8 cellular contexts compared by ENCODE assay signal in the genomic region with DNA sequence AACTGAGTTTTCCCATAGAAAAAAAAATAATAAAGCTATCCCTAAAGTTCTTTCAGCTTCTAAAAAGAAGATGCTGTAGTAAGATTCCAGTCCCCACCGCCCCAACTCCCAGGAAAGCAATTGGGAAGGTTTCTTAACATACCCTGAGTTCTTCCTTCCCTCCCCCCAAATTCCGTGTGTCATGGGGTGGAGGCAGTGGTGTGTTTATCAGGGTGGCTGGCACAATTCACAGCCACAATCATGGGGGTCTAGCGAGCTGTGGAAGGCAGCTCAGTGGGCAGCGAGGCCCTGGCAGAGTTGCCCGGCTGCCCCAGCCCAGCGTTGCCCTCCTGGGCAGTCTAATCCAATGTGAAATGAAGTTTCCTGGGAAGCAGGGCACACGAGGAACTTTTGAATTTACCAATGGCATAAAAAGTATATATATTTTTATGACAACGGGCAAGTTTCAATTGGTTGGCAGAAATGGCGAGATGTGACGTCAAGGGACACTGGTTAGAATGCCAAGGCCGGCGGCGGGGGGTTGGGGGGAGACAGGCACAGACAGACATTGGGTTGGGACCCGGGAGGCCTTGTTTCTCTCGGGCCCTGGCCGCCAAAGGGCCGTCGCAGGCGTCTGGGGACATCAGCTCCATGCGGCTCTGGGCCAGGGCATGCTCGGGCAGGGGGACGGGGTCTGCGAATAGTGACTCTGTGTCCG.
DNase-seq lines count a peak whose midpoint lies in the region; ATAC-seq and TF ChIP-seq lines count a peak whose summit lies in the region.

No MANE protein-coding gene starts in this region.

- peak overlapping the region; percentile 90 for H3K27ac Mint-ChIP-seq in activated CD4-positive, alpha-beta memory T cell treated with anti-CD3 and anti-CD28 coated beads for 36 hours
- H3K27ac Mint-ChIP-seq in naive thymus-derived CD8-positive, alpha-beta T cell, result peak overlapping the region in 9 of 10 donors; percentile 37 to 93 (median 81)

- CTCF ChIA-PET in activated CD4-positive, alpha-beta memory T cell treated with anti-CD3 and anti-CD28 coated beads for 36 hours (lab: Charles Lee), result interaction anchor here (0.9 to 1.2 kb wide), 4 partner anchors 11 to 63 kb away, joined by 3 to 8 read pairs (median 4); no protein-coding TSS in a partner anchor

- peak; percentile 63 for TF ChIP-seq POLR2A in GM15510 (IDR thresholded peaks at IDR 0.05; ENCODE audit: borderline replicate concordance, extremely low read depth, insufficient read length)

- intact Hi-C loops in activated CD4-positive, alpha-beta memory T cell treated with anti-CD3 and anti-CD28 coated beads for 36 hours (cut with micrococcal nuclease), result loop anchor here (1.0 to 2.0 kb wide), 2 partner anchors 15 to 55 kb away; no protein-coding TSS in a partner anchor

- H3K4me3 ChIP-seq in fibroblast of mammary gland (ENCODE audit: control insufficient read depth, low read depth, low read length), result peak overlapping the region; percentile 70

- H3K9me3 Mint-ChIP-seq in activated CD4-positive, alpha-beta memory T cell treated with anti-CD3 and anti-CD28 coated beads for 36 hours, result no peaks in the 10 kb centered on the region
- no peaks in the 10 kb centered on the region for H3K9me3 Mint-ChIP-seq in naive thymus-derived CD8-positive, alpha-beta T cell

- peak overlapping the region; percentile 86 for H3K4me3 Mint-ChIP-seq in activated CD4-positive, alpha-beta memory T cell treated with anti-CD3 and anti-CD28 coated beads for 36 hours
- peak overlapping the region; percentile 70 to 90 (median 77) for H3K4me3 Mint-ChIP-seq in naive thymus-derived CD8-positive, alpha-beta T cell

- peaks cover 2% of the 10 kb centered on the region for H3K27me3 Mint-ChIP-seq in activated CD4-positive, alpha-beta memory T cell treated with anti-CD3 and anti-CD28 coated beads for 36 hours
- H3K27me3 Mint-ChIP-seq in naive thymus-derived CD8-positive, alpha-beta T cell, result no peaks in the 10 kb centered on the region

- no peak for TF ChIP-seq CTCF in fibroblast of mammary gland (conservative IDR thresholded peaks at IDR 0.05; ENCODE audit: control insufficient read depth, insufficient read depth, low read depth, low read length)

- no peak for ATAC-seq in naive thymus-derived CD8-positive, alpha-beta T cell
- ATAC-seq in HG03442 (IDR thresholded peaks at IDR 0.05; ENCODE audit: unreplicated experiment), result no peak

- peaks cover 48% of the 10 kb centered on the region for H3K4me1 Mint-ChIP-seq in activated CD4-positive, alpha-beta memory T cell treated with anti-CD3 and anti-CD28 coated beads for 36 hours (ENCODE audit: low read depth)
- H3K4me1 Mint-ChIP-seq in naive thymus-derived CD8-positive, alpha-beta T cell, result peaks cover 21 to 62% (median 44%) of the 10 kb centered on the region in 4 donors

- POLR2A ChIA-PET in activated CD4-positive, alpha-beta memory T cell treated with anti-CD3 and anti-CD28 coated beads for 36 hours (lab: Charles Lee), result interaction anchor here (0.8 to 2.5 kb wide), 8 partner anchors 12 to 63 kb away, joined by 3 to 10 read pairs (median 6); no protein-coding TSS in a partner anchor
- POLR2A ChIA-PET in naive thymus-derived CD8-positive, alpha-beta T cell (lab: Charles Lee), result interaction anchor here (1.0 to 2.6 kb wide), 4 partner anchors 16 to 33 kb away, joined by 3 to 30 read pairs (median 13); no protein-coding TSS in a partner anchor

- peak; percentile 86 for DNase-seq in A172 (ENCODE audit: low spot score)
- peak; percentile 94 for DNase-seq in NCI-H2171 treated with DMSO at 0.1 percent for 48 hours (lab: John Stamatoyannopoulos, UW)
- DNase-seq in activated CD4-positive, alpha-beta memory T cell treated with anti-CD3 and anti-CD28 coated beads for 36 hours, result peak; percentile 56
- peak; percentile 95 for DNase-seq in fibroblast of mammary gland (ENCODE audit: low read depth)
- DNase-seq in naive thymus-derived CD8-positive, alpha-beta T cell, result peak in 3 of 10 donors; percentile 8 to 65 (median 20)
- DNase-seq in ureter (ENCODE audit: low spot score), result peak; percentile 95

- peaks cover 1% of the 10 kb centered on the region for H3K36me3 Mint-ChIP-seq in activated CD4-positive, alpha-beta memory T cell treated with anti-CD3 and anti-CD28 coated beads for 36 hours
- no peaks in the 10 kb centered on the region for H3K36me3 Mint-ChIP-seq in naive thymus-derived CD8-positive, alpha-beta T cell
